In the genomic region with DNA sequence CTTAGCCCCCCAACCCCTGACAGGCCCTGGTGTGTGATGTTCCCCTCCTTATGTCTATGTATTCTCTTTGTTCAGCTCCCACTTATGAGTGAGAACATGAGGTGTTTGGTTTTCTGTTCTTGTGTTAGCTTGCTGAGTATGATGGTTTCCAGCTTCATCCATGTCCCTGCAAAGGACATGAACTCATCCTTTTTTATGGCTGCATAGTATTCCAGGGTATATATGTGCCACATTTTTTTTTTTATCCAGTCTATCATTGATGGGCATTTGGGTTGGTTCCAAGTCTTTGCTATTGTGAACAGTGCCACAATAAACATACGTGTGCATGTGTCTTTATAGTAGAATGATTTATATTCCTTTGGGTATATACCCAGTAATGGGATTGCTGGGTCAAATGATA, we compare ENCODE assay signal across 1 cellular context.
TF ChIP-seq lines count a peak whose summit lies in the region.

No MANE protein-coding gene starts in this region.

TF ChIP-seq in HEK293, 187 proteins besides CTCF, POLR2A, EP300 and RAD21 (continued from another document):
- TF ChIP-seq, protein P1, sequence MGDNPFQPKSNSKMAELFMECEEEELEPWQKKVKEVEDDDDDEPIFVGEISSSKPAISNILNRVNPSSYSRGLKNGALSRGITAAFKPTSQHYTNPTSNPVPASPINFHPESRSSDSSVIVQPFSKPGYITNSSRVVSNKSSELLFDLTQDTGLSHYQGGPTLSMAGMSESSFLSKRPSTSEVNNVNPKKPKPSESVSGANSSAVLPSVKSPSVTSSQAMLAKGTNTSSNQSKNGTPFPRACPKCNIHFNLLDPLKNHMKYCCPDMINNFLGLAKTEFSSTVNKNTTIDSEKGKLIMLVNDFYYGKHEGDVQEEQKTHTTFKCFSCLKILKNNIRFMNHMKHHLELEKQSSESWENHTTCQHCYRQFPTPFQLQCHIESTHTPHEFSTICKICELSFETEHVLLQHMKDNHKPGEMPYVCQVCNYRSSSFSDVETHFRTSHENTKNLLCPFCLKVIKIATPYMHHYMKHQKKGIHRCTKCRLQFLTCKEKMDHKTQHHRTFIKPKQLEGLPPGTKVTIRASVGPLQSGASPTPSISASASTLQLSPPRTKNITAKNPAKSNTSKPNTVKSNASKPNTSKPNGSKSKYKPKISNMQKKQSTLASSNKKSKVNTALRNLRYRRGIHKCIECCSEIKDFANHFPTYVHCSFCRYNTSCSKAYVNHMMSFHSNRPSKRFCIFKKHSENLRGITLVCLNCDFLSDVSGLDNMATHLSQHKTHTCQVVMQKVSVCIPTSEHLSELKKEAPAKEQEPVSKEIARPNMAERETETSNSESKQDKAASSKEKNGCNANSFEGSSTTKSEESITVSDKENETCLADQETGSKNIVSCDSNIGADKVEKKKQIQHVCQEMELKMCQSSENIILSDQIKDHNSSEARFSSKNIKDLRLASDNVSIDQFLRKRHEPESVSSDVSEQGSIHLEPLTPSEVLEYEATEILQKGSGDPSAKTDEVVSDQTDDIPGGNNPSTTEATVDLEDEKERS (tag by site-specific recombination; IDR thresholded peaks at IDR 0.05): 0 out of 2 replicates have a peak, but pooled peaks have one; percentile 45
